Comparison of ENCODE assay signal across 1 cellular context in genomic region chr6:161085246-161085645, GRCh38.
A peak's percentile ranks its signal among the peaks of the same experiment; 100 is the strongest.
TF ChIP-seq lines count a peak whose summit lies in the region.

No MANE protein-coding gene starts in this region.

TF ChIP-seq in GM12878, 131 proteins besides CTCF, POLR2A, EP300 and RAD21 (continued from another document):
- TF ChIP-seq SMARCA5 (IDR thresholded peaks at IDR 0.05) (no peak), RUNX3 (IDR thresholded peaks at IDR 0.05; ENCODE audit: low read length) (peak; percentile 75), POLR2AphosphoS2 (IDR thresholded peaks at IDR 0.05; ENCODE audit: low read depth, low read length) (no peak), NBN (IDR thresholded peaks at IDR 0.05) (no peak), ATF2 (IDR thresholded peaks at IDR 0.05; ENCODE audit: low read length) (peak; percentile 48; the same call in 1 of the 2 replicates)
